In the genomic region with DNA sequence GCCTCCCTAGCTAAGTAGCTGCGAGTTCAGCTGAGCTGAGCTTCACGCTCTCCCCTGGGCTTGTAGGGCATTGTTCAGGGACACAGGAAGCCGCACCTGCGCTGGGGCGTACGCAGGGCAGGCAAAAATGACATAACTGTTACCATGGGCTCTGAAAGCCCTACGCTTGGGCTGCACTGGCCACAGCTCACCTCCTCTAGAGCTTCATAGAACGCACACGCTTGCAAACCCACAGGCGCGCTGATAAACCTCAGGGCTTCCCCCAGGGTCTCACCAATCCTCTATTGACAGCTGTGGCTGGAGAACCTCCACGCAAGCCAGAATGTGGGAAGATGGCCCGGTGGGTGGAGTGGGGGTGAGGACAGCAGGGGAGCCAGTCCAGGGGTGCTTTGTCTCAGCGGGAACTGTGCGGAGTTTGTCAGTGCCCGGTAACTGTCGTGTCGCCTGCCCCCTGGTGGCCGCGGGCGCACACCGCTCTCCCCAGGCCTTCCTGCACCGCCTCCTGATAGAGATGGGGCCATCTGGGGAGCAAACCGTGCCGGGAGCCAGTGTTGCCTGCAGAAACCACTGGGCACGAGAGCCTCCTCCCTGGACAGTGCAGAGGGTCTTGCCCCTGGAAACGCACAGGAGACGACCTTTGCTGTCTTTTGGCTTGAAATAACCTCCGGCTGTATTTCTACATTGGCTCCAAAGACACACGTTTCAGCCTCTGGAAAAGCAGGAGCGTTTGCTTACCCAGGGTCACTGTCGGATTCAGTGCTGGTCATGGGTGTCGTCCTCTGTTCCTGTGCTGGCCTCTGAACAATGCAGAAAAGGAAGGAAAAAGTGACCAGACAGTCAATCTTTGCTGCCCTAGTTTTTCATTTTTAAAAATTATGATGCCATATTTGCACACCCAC, we compare ENCODE assay signal across 1 cellular context.
A peak's percentile ranks its signal among the peaks of the same experiment; 100 is the strongest.
TF ChIP-seq lines count a peak whose summit lies in the region.

No MANE protein-coding gene starts in this region.

TF ChIP-seq in K562, 482 proteins besides CTCF, POLR2A, EP300 and RAD21 (continued from another document):
- TF ChIP-seq CBX5 (IDR thresholded peaks at IDR 0.05; ENCODE audit: borderline replicate concordance, low read depth): no peak
- TF ChIP-seq JUND (IDR thresholded peaks at IDR 0.05; ENCODE audit: borderline replicate concordance, low read depth, low read length): peak; percentile 45; the same call in 1 of the 2 replicates
- TF ChIP-seq JUND (tag; IDR thresholded peaks at IDR 0.05; ENCODE audit: borderline replicate concordance, low read depth, low read length): no peak
- 0 out of 2 replicates have a peak, but pooled peaks have one; percentile 28 for TF ChIP-seq MYC (IDR thresholded peaks at IDR 0.05; ENCODE audit: low read depth, low read length)
- no peak for TF ChIP-seq MYC (CRISPR knock-in tag; IDR thresholded peaks at IDR 0.05; ENCODE audit: borderline replicate concordance, low read depth)
- no peak for TF ChIP-seq DACH1 (IDR thresholded peaks at IDR 0.05; ENCODE audit: partially characterized antibody)
- 0 out of 4 replicates have a peak, but pooled peaks of 1 of the 2 experiments have one; percentile 38 for TF ChIP-seq MAZ (CRISPR knock-in tag; conservative IDR thresholded peaks at IDR 0.05 in 1 of 2, IDR thresholded peaks at IDR 0.05 in 1 of 2)
- no peak for TF ChIP-seq HDGF (IDR thresholded peaks at IDR 0.05)
- TF ChIP-seq, protein P1, sequence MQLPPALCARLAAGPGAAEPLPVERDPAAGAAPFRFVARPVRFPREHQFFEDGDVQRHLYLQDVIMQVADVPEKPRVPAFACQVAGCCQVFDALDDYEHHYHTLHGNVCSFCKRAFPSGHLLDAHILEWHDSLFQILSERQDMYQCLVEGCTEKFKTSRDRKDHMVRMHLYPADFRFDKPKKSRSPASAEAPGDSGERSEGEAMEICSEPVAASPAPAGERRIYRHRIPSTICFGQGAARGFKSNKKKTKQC (CRISPR knock-in tag; IDR thresholded peaks at IDR 0.05): no peak
- TF ChIP-seq, protein P2, sequence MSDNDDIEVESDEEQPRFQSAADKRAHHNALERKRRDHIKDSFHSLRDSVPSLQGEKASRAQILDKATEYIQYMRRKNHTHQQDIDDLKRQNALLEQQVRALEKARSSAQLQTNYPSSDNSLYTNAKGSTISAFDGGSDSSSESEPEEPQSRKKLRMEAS (CRISPR knock-in tag; IDR thresholded peaks at IDR 0.05): no peak
- peak; percentile 42 for TF ChIP-seq HMGN3 (IDR thresholded peaks at IDR 0.05; ENCODE audit: borderline replicate concordance, extremely low read depth, insufficient read length, low read depth, low read length)
- no peak for TF ChIP-seq SOX6 (IDR thresholded peaks at IDR 0.05)
- 0 out of 2 replicates have a peak, but pooled peaks have one; percentile 49 for TF ChIP-seq CC2D1A (IDR thresholded peaks at IDR 0.05)
- peak; percentile 36; the same call in 1 of the 2 replicates for TF ChIP-seq STAG1 (CRISPR knock-in tag; IDR thresholded peaks at IDR 0.05; ENCODE audit: borderline replicate concordance)
- no peak for TF ChIP-seq GABPA (tag; conservative IDR thresholded peaks at IDR 0.05; ENCODE audit: low read depth)
- no peak for TF ChIP-seq FOXA3 (CRISPR knock-in tag; conservative IDR thresholded peaks at IDR 0.05 in 1 of 2, IDR thresholded peaks at IDR 0.05 in 1 of 2)
- no peak for TF ChIP-seq MCM5 (IDR thresholded peaks at IDR 0.05; ENCODE audit: low read depth)
- peak; percentile 63; the same call in 1 of the 2 replicates for TF ChIP-seq BHLHE40 (IDR thresholded peaks at IDR 0.05; ENCODE audit: low read length)
- TF ChIP-seq TARDBP (IDR thresholded peaks at IDR 0.05): 0 out of 2 replicates have a peak, but pooled peaks have one; percentile 27
- TF ChIP-seq XRCC5 (IDR thresholded peaks at IDR 0.05; ENCODE audit: low read depth, low read length): 0 out of 2 replicates have a peak, but pooled peaks have one; percentile 23
- TF ChIP-seq, protein P3, sequence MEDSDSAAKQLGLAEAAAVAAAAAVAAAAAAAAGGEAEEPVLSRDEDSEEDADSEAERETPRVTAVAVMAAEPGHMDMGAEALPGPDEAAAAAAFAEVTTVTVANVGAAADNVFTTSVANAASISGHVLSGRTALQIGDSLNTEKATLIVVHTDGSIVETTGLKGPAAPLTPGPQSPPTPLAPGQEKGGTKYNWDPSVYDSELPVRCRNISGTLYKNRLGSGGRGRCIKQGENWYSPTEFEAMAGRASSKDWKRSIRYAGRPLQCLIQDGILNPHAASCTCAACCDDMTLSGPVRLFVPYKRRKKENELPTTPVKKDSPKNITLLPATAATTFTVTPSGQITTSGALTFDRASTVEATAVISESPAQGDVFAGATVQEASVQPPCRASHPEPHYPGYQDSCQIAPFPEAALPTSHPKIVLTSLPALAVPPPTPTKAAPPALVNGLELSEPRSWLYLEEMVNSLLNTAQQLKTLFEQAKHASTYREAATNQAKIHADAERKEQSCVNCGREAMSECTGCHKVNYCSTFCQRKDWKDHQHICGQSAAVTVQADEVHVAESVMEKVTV (CRISPR knock-in tag; IDR thresholded peaks at IDR 0.05): peak; percentile 69
- TF ChIP-seq MXI1 (IDR thresholded peaks at IDR 0.05; ENCODE audit: low read depth, low read length): no peak
- TF ChIP-seq RBFOX2 (IDR thresholded peaks at IDR 0.05; ENCODE audit: low read depth, low read length): no peak
- TF ChIP-seq NR2C2 (CRISPR knock-in tag; IDR thresholded peaks at IDR 0.05): no peak
- TF ChIP-seq NR2C2 (tag; IDR thresholded peaks at IDR 0.05): no peak
- TF ChIP-seq ZNF212 (CRISPR knock-in tag; IDR thresholded peaks at IDR 0.05): no peak
- TF ChIP-seq, protein P4, sequence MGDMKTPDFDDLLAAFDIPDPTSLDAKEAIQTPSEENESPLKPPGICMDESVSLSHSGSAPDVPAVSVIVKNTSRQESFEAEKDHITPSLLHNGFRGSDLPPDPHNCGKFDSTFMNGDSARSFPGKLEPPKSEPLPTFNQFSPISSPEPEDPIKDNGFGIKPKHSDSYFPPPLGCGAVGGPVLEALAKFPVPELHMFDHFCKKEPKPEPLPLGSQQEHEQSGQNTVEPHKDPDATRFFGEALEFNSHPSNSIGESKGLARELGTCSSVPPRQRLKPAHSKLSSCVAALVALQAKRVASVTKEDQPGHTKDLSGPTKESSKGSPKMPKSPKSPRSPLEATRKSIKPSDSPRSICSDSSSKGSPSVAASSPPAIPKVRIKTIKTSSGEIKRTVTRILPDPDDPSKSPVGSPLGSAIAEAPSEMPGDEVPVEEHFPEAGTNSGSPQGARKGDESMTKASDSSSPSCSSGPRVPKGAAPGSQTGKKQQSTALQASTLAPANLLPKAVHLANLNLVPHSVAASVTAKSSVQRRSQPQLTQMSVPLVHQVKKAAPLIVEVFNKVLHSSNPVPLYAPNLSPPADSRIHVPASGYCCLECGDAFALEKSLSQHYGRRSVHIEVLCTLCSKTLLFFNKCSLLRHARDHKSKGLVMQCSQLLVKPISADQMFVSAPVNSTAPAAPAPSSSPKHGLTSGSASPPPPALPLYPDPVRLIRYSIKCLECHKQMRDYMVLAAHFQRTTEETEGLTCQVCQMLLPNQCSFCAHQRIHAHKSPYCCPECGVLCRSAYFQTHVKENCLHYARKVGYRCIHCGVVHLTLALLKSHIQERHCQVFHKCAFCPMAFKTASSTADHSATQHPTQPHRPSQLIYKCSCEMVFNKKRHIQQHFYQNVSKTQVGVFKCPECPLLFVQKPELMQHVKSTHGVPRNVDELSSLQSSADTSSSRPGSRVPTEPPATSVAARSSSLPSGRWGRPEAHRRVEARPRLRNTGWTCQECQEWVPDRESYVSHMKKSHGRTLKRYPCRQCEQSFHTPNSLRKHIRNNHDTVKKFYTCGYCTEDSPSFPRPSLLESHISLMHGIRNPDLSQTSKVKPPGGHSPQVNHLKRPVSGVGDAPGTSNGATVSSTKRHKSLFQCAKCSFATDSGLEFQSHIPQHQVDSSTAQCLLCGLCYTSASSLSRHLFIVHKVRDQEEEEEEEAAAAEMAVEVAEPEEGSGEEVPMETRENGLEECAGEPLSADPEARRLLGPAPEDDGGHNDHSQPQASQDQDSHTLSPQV (IDR thresholded peaks at IDR 0.05): no peak
- TF ChIP-seq SREBF2 (CRISPR knock-in tag; IDR thresholded peaks at IDR 0.05): no peak
- no peak for TF ChIP-seq ATF1 (CRISPR knock-in tag; IDR thresholded peaks at IDR 0.05)
- 0 out of 2 replicates have a peak, but pooled peaks have one; percentile 15 for TF ChIP-seq ATF1 (tag; IDR thresholded peaks at IDR 0.05)
- TF ChIP-seq SNRNP70 (optimal IDR thresholded peaks at IDR 0.05; ENCODE audit: low read depth, low read length): no peak
- no peak for TF ChIP-seq ZNF197 (CRISPR knock-in tag; IDR thresholded peaks at IDR 0.05; ENCODE audit: low read depth)
- TF ChIP-seq, protein P5, sequence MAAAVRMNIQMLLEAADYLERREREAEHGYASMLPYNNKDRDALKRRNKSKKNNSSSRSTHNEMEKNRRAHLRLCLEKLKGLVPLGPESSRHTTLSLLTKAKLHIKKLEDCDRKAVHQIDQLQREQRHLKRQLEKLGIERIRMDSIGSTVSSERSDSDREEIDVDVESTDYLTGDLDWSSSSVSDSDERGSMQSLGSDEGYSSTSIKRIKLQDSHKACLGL (CRISPR knock-in tag; IDR thresholded peaks at IDR 0.05; ENCODE audit: borderline replicate concordance, poor library complexity, severe bottlenecking): no peak
- no peak for TF ChIP-seq BCL6 (CRISPR knock-in tag; IDR thresholded peaks at IDR 0.05)
- TF ChIP-seq L3MBTL2 (IDR thresholded peaks at IDR 0.05): 0 out of 2 replicates have a peak, but pooled peaks have one; percentile 12
- TF ChIP-seq RBM25 (IDR thresholded peaks at IDR 0.05; ENCODE audit: low read depth, low read length, severe bottlenecking): no peak
- no peak for TF ChIP-seq PCBP1 (IDR thresholded peaks at IDR 0.05; ENCODE audit: low read depth, low read length, poor library complexity, severe bottlenecking)
- TF ChIP-seq ZNF644 (tag; IDR thresholded peaks at IDR 0.05; ENCODE audit: low read depth): no peak
- no peak for TF ChIP-seq PML (IDR thresholded peaks at IDR 0.05; ENCODE audit: low read length)
- TF ChIP-seq GTF2F1 (IDR thresholded peaks at IDR 0.05; ENCODE audit: low read depth, low read length): no peak
